8 cellular contexts compared by ENCODE assay signal in the genomic region with DNA sequence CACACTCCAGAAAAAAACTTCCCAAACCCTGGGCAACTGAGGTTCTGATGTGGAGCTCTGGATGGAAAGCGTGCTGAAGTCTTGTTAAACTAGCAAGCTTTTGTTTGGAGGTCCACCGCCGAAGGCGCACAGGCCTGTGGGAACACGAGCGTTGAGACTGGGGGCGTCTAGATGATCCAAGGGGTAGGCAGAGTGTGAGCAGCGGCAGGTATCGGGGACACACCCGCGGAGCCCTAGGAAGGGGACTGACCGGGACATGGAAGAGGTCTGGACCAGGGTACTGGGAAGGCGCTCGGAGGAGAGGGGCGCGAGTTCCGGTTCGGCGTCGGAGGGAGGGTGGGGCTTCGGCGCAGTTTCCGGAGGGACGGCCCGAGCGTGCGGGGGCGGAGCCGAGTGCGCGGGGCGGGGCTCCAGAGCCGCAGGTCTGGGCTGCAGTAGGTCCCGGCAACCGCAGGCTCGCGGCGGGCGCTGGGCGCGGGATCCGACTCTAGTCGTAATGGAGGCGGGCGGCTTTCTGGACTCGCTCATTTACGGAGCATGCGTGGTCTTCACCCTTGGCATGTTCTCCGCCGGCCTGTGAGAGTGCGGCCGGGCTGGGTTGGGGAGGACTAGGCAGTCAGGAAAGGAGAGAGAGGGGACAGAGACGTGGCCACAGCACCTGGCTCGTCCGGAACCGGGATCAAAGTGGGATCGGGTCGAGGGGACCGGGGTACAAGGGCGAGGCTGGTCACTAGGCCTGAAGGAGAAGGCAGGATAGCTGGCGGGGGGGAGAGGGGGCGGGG. TPM values are rescaled to one million over a fixed set of nuclear protein-coding genes. Genes with fewer than 3 reads are reported as not detected.
A peak's percentile ranks its signal among the peaks of the same experiment; 100 is the strongest.
DNase-seq lines count a peak whose midpoint lies in the region; ATAC-seq and TF ChIP-seq lines count a peak whose summit lies in the region.

Gene SLC50A1 (plus strand): TSS at position 437 of the 782 bp plus-strand sequence. CDS start 60 bp downstream, at position 497.

- peaks cover 38% of the 10 kb centered on the region for H3K79me2 ChIP-seq in GM23248 (ENCODE audit: insufficient read depth)

- H3K4me2 ChIP-seq in GM23248 (ENCODE audit: unreplicated experiment), result peak within 1 kb of the TSS; percentile 97

- intact Hi-C loops in esophagus squamous epithelium (cut with DNase I), result no loop called here

- TF ChIP-seq CTCF in esophagus squamous epithelium (IDR thresholded peaks at IDR 0.05), result peak; percentile 3 to 75 (median 50)

- H3K36me3 ChIP-seq in GM23248 (ENCODE audit: low read depth), result 0 out of 2 replicates have a peak, but pooled peaks cover 4% of the 10 kb centered on the region
- H3K36me3 ChIP-seq in esophagus squamous epithelium, result peaks cover 22 to 58% (median 24%) of the 10 kb centered on the region in 3 donors

- no peaks in the 10 kb centered on the region for H3K27me3 Mint-ChIP-seq in activated T-cell treated with anti-CD3 and anti-CD28 coated beads, Interleukin-2, amount 50 U/mL, for 72 hours (ENCODE audit: low read depth)
- peaks cover 4 to 7% (median 6%) of the 10 kb centered on the region in 3 donors for H3K27me3 Mint-ChIP-seq in naive B cell

- no peaks in the 10 kb centered on the region for H3K9me2 ChIP-seq in GM23248 (ENCODE audit: insufficient read depth)

- no peaks in the 10 kb centered on the region for H3K9me3 ChIP-seq in GM23248 (ENCODE audit: low read depth)
- no peaks in the 10 kb centered on the region for H3K9me3 ChIP-seq in esophagus squamous epithelium

- peak within 1 kb of the TSS; percentile 88 for H3K4me3 ChIP-seq in GM23248
- peak within 1 kb of the TSS; percentile 55 to 85 (median 76) for H3K4me3 ChIP-seq in esophagus squamous epithelium

- H3K27ac ChIP-seq in GM23248 (peak within 1 kb of the TSS; percentile 100), esophagus squamous epithelium (peak within 1 kb of the TSS; percentile 97 to 100 (median 99))

- H3K4me1 ChIP-seq in GM23248 (ENCODE audit: insufficient read depth) (peaks cover 20% of the 10 kb centered on the region), esophagus squamous epithelium (peaks cover 25 to 93% (median 56%) of the 10 kb centered on the region in 3 donors)

- H4K20me1 ChIP-seq in GM23248 (ENCODE audit: insufficient read depth), result no peaks in the 10 kb centered on the region

- ATAC-seq in activated T-cell treated with anti-CD3 and anti-CD28 coated beads, Interleukin-2, amount 50 U/mL, for 72 hours (replicated peaks in 1 of 2), result peak; percentile 81 to 85
- ATAC-seq in naive B cell (ENCODE audit: low read depth in 2 of 2), result peak; percentile 79 to 82
- ATAC-seq in stimulated activated effector memory CD8-positive, alpha-beta T cell treated with anti-CD3 and anti-CD28 coated beads, Interleukin-12 subunit alpha, Interleukin-12 subunit beta, amount 100 ng/mL, for 72 hours, result peak; percentile 82

- peaks cover 47% of the 10 kb centered on the region for H3K4me1 Mint-ChIP-seq in activated T-cell treated with anti-CD3 and anti-CD28 coated beads, Interleukin-2, amount 50 U/mL, for 72 hours (ENCODE audit: low read depth)
- peaks cover 40 to 56% (median 52%) of the 10 kb centered on the region in 3 donors for H3K4me1 Mint-ChIP-seq in naive B cell
- H3K4me1 Mint-ChIP-seq in stimulated activated effector memory CD8-positive, alpha-beta T cell treated with anti-CD3 and anti-CD28 coated beads, Interleukin-12 subunit alpha, Interleukin-12 subunit beta, amount 100 ng/mL, for 72 hours, result peaks cover 49% of the 10 kb centered on the region

- H2AFZ ChIP-seq in GM23248, result peak within 1 kb of the TSS; percentile 84

- peaks cover 22% of the 10 kb centered on the region for H3F3A ChIP-seq in GM23248 (ENCODE audit: insufficient read depth)

- TF ChIP-seq POLR2A in esophagus squamous epithelium (IDR thresholded peaks at IDR 0.05), result peak in 3 of 4 donors; percentile 25 to 96 (median 86)

- in situ Hi-C loops in GM23248 (cut with MboI), result no loop called here

- no peaks in the 10 kb centered on the region for H3K27me3 ChIP-seq in GM23248 (replicated peaks; ENCODE audit: insufficient read depth)
- H3K27me3 ChIP-seq in esophagus squamous epithelium, result no peaks in the 10 kb centered on the region

- peak within 1 kb of the TSS; percentile 97 for H3K27ac Mint-ChIP-seq in activated T-cell treated with anti-CD3 and anti-CD28 coated beads, Interleukin-2, amount 50 U/mL, for 72 hours
- peak within 1 kb of the TSS; percentile 99 to 100 (median 100) for H3K27ac Mint-ChIP-seq in naive B cell
- peak within 1 kb of the TSS; percentile 99 for H3K27ac Mint-ChIP-seq in stimulated activated effector memory CD8-positive, alpha-beta T cell treated with anti-CD3 and anti-CD28 coated beads, Interleukin-12 subunit alpha, Interleukin-12 subunit beta, amount 100 ng/mL, for 72 hours

- H3K36me3 Mint-ChIP-seq in activated T-cell treated with anti-CD3 and anti-CD28 coated beads, Interleukin-2, amount 50 U/mL, for 72 hours (ENCODE audit: insufficient read depth in 2 of 2), result peaks cover 7 to 10% of the 10 kb centered on the region in 2 donors
- H3K36me3 Mint-ChIP-seq in naive B cell, result peaks cover 0 to 7% of the 10 kb centered on the region in 2 donors
- H3K36me3 Mint-ChIP-seq in stimulated activated effector memory CD8-positive, alpha-beta T cell treated with anti-CD3 and anti-CD28 coated beads, Interleukin-12 subunit alpha, Interleukin-12 subunit beta, amount 100 ng/mL, for 72 hours, result peaks cover 65% of the 10 kb centered on the region

- peak; percentile 90 for DNase-seq in DMS79 treated with DMSO at 0.1 percent for 48 hours (lab: John Stamatoyannopoulos, UW)
- peak; percentile 97 for DNase-seq in GM23248
- peak; percentile 78 to 84 for DNase-seq in Kasumi-1 (lab: John Stamatoyannopoulos, UW)
- DNase-seq in RKO (ENCODE audit: low spot score), result peak; percentile 95
- DNase-seq in activated T-cell treated with anti-CD3 and anti-CD28 coated beads, Interleukin-2, amount 50 U/mL, for 72 hours, result peak; percentile 97
- peak; percentile 53 for DNase-seq in esophagus squamous epithelium (lab: John Stamatoyannopoulos, UW)
- DNase-seq in naive B cell, result peak; percentile 93
- DNase-seq in stimulated activated effector memory CD8-positive, alpha-beta T cell treated with anti-CD3 and anti-CD28 coated beads, Interleukin-12 subunit alpha, Interleukin-12 subunit beta, amount 100 ng/mL, for 72 hours (ENCODE audit: low spot score in 2 of 2), result peak; percentile 93 to 96

- H3K4me3 Mint-ChIP-seq in activated T-cell treated with anti-CD3 and anti-CD28 coated beads, Interleukin-2, amount 50 U/mL, for 72 hours, result peak within 1 kb of the TSS; percentile 92
- peak within 1 kb of the TSS; percentile 95 to 100 (median 98) for H3K4me3 Mint-ChIP-seq in naive B cell
- H3K4me3 Mint-ChIP-seq in stimulated activated effector memory CD8-positive, alpha-beta T cell treated with anti-CD3 and anti-CD28 coated beads, Interleukin-12 subunit alpha, Interleukin-12 subunit beta, amount 100 ng/mL, for 72 hours, result peak within 1 kb of the TSS; percentile 98

- H3K9ac ChIP-seq in GM23248, result peak within 1 kb of the TSS; percentile 97

- no peaks in the 10 kb centered on the region for H3K9me3 Mint-ChIP-seq in activated T-cell treated with anti-CD3 and anti-CD28 coated beads, Interleukin-2, amount 50 U/mL, for 72 hours
- no peaks in the 10 kb centered on the region for H3K9me3 Mint-ChIP-seq in naive B cell
- H3K9me3 Mint-ChIP-seq in stimulated activated effector memory CD8-positive, alpha-beta T cell treated with anti-CD3 and anti-CD28 coated beads, Interleukin-12 subunit alpha, Interleukin-12 subunit beta, amount 100 ng/mL, for 72 hours, result no peaks in the 10 kb centered on the region

- 0 to 1% methylated on average over 49 to 60 of the region's 62 CpGs for WGBS in GM23248 (ENCODE audit: low coverage in 1 of 2, low lambda C conversion rate in 2 of 2, missing lambda C conversion rate in 2 of 2), 2 experiments
- 0 to 3% methylated on average over 8 to 9 of the region's 62 CpGs for WGBS in esophagus squamous epithelium, 2 donors

RNA-seq across cellular contexts. Expression of gene SLC50A1, which starts in this region (rescaled TPM):
- total RNA-seq in GM23248 (2014; rRNA removed; shearing (Covaris generic)), result 33.4 and 34.1 TPM in 2 replicates
- polyA plus RNA-seq in GM23248 (2016; fragmentation: Nextera tagmentation; extraction: Ambion mirVana) (55.1 and 58.3 TPM in 2 replicates), naive B cell (ENCODE audit: low read depth in 6 of 6) (100 to 1,000 TPM; 152 to 273 (median 201) TPM)
- 10 to 100 TPM; 65.0 to 66.3 TPM for total RNA-seq in activated T-cell treated with anti-CD3 and anti-CD28 coated beads, Interleukin-2, amount 50 U/mL, for 72 hours
- total RNA-seq in esophagus squamous epithelium, result 10 to 100 TPM; 21.4 to 27.2 (median 26.0) TPM

Comparison
In these comparisons a context has a peak if more than half of its experiments do, and no peak if none do; other contexts are left out.
1. Peak in every context shown above with its lines: DNase-seq, ATAC-seq, H3K4me3 ChIP-seq and H3K27ac ChIP-seq.